ENCODE assay signal across 13 cellular contexts in the genomic region with DNA sequence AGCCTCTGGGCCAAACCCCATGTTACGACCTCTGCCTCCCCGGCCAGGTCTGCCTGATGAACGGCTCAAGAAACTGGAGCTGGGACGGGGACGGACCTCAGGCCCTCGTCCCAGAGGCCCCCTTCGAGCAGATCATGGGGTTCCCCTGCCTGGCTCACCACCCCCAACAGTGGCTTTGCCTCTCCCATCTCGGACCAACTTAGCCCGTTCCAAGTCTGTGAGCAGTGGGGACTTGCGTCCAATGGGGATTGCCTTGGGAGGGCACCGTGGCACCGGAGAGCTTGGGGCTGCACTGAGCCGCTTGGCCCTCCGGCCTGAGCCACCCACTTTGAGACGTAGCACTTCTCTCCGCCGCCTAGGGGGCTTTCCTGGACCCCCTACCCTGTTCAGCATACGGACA. TPM values are rescaled to one million over a fixed set of nuclear protein-coding genes. Genes with fewer than 3 reads are reported as not detected.
A peak's percentile ranks its signal among the peaks of the same experiment; 100 is the strongest.
DNase-seq lines count a peak whose midpoint lies in the region; ATAC-seq and TF ChIP-seq lines count a peak whose summit lies in the region.
"Had no signal": no experiment of that assay in that cellular context is flagged by ENCODE, and none has a peak within 500 bp of the region (broad histone marks: within the 10 kb centered on the region; RNA-seq: fewer than 3 reads in every experiment).

No MANE protein-coding gene starts in this region.

- H2BK5ac ChIP-seq in mesenchymal stem cell (ENCODE audit: low read depth, low read length, poor library complexity, severe bottlenecking) = no peak overlapping the region

- 97% methylated on average over 18 of the region's 18 CpGs for WGBS in mesenchymal stem cell

- intact Hi-C loops in activated CD8-positive, alpha-beta T cell treated with anti-CD3 and anti-CD28 coated beads for 36 hours (cut with micrococcal nuclease) = no loop called here

- H3K4me3 Mint-ChIP-seq in stimulated activated naive CD8-positive, alpha-beta T cell treated with anti-CD3 and anti-CD28 coated beads, Interleukin-15, Interleukin-2, amounts not matched to agents 100 ng/mL and 50 ng/mL, for 24 hours = peak overlapping the region; percentile 52
- H3K4me3 Mint-ChIP-seq in activated CD8-positive, alpha-beta T cell treated with anti-CD3 and anti-CD28 coated beads for 36 hours = peak overlapping the region; percentile 80

- no peaks in the 10 kb centered on the region for H3K9me3 Mint-ChIP-seq in stimulated activated naive CD8-positive, alpha-beta T cell treated with anti-CD3 and anti-CD28 coated beads, Interleukin-15, Interleukin-2, amounts not matched to agents 100 ng/mL and 50 ng/mL, for 24 hours
- no peaks in the 10 kb centered on the region for H3K9me3 Mint-ChIP-seq in activated CD8-positive, alpha-beta T cell treated with anti-CD3 and anti-CD28 coated beads for 36 hours

- POLR2A ChIA-PET in activated CD8-positive, alpha-beta T cell treated with anti-CD3 and anti-CD28 coated beads for 36 hours (lab: Charles Lee) = interaction anchor here (1.0 to 1.3 kb wide), 3 partner anchors 16 to 41 kb away, joined by 3 to 5 read pairs (median 5); a partner anchor contains a TSS

- H3K9me3 ChIP-seq in mesenchymal stem cell (ENCODE audit: control insufficient read depth, low read length) = no peaks in the 10 kb centered on the region
- H3K9me3 ChIP-seq: mucosa of descending colon had no signal

- no peak overlapping the region for H2BK120ac ChIP-seq in mesenchymal stem cell (ENCODE audit: low read depth, low read length)

- H4K8ac ChIP-seq in mesenchymal stem cell (ENCODE audit: low read length) = no peak overlapping the region

- no peak overlapping the region for H3K4me3 ChIP-seq in mesenchymal stem cell (ENCODE audit: insufficient read depth in 1 of 2, low read depth in 1 of 2, low read length in 2 of 2)
- H3K4me3 ChIP-seq: mucosa of descending colon had no signal

- H4K91ac ChIP-seq in mesenchymal stem cell (ENCODE audit: low read length) = peak overlapping the region; percentile 18

- H3K9ac ChIP-seq in mesenchymal stem cell (ENCODE audit: low read length) = peak overlapping the region; percentile 91

- H3K27ac Mint-ChIP-seq in stimulated activated naive CD8-positive, alpha-beta T cell treated with anti-CD3 and anti-CD28 coated beads, Interleukin-15, Interleukin-2, amounts not matched to agents 100 ng/mL and 50 ng/mL, for 24 hours = no peak overlapping the region
- H3K27ac Mint-ChIP-seq in activated CD8-positive, alpha-beta T cell treated with anti-CD3 and anti-CD28 coated beads for 36 hours = no peak overlapping the region

- peaks cover 37% of the 10 kb centered on the region for H3K79me1 ChIP-seq in mesenchymal stem cell (replicated peaks; ENCODE audit: low read length, poor library complexity, severe bottlenecking)

- no peak for DNase-seq in stimulated activated naive CD8-positive, alpha-beta T cell treated with anti-CD3 and anti-CD28 coated beads, Interleukin-15, Interleukin-2, amounts not matched to agents 100 U/mL and 50 U/mL, for 24 hours
- no peak for DNase-seq in activated CD8-positive, alpha-beta T cell treated with anti-CD3 and anti-CD28 coated beads for 36 hours
- DNase-seq in mesenchymal stem cell = no peak
- DNase-seq in GM19238 (ENCODE audit: insufficient read length, low spot score) = no peak
- DNase-seq in LoVo (ENCODE audit: low spot score) = no peak
- no peak for DNase-seq in mesenteric fat pad (ENCODE audit: low spot score)
- DNase-seq in A172 (ENCODE audit: low spot score) = no peak
- DNase-seq: activated CD8-positive, alpha-beta memory T cell treated with anti-CD3 and anti-CD28 coated beads, Interleukin-2, amount 50 U/mL, for 48 hours; erythroblast; mucosa of descending colon; NCI-H2029 treated with DMSO at 0.1 percent for 48 hours; NK-92 treated with Interleukin-12 subunit alpha and Interleukin-12 subunit beta, amount 100 ng/mL, for 24 hours had no signal

- no peaks in the 10 kb centered on the region for H3K27me3 ChIP-seq in mesenchymal stem cell (ENCODE audit: control insufficient read depth in 1 of 2, insufficient read depth in 1 of 2, low read length in 2 of 2)

- peaks cover 23% of the 10 kb centered on the region for H3K4me1 ChIP-seq in mesenchymal stem cell (ENCODE audit: control insufficient read depth, insufficient read depth, low read depth, low read length)

- H2AK5ac ChIP-seq in mesenchymal stem cell (ENCODE audit: low read length, severe bottlenecking) = no peak overlapping the region

- H3K23ac ChIP-seq in mesenchymal stem cell (ENCODE audit: low read length in 2 of 2) = no peak overlapping the region

- H3K27ac ChIP-seq in mesenchymal stem cell (ENCODE audit: low read length, poor library complexity, severe bottlenecking) = no peak overlapping the region

- no peak overlapping the region for H2BK12ac ChIP-seq in mesenchymal stem cell (ENCODE audit: low read length in 2 of 2)

- peaks cover 49 to 63% of the 10 kb centered on the region in 2 experiments for H3K36me3 ChIP-seq in mesenchymal stem cell (ENCODE audit: control insufficient read depth in 1 of 2, insufficient read depth in 2 of 2, low read depth in 1 of 2, low read length in 2 of 2)

- no peaks in the 10 kb centered on the region for H3K27me3 Mint-ChIP-seq in stimulated activated naive CD8-positive, alpha-beta T cell treated with anti-CD3 and anti-CD28 coated beads, Interleukin-15, Interleukin-2, amounts not matched to agents 100 ng/mL and 50 ng/mL, for 24 hours
- H3K27me3 Mint-ChIP-seq in activated CD8-positive, alpha-beta T cell treated with anti-CD3 and anti-CD28 coated beads for 36 hours = no peaks in the 10 kb centered on the region

- no peak overlapping the region for H3K18ac ChIP-seq in mesenchymal stem cell (ENCODE audit: low read depth in 1 of 2, low read length in 2 of 2)

- no peak for ATAC-seq in stimulated activated naive CD8-positive, alpha-beta T cell treated with anti-CD3 and anti-CD28 coated beads, Interleukin-15, Interleukin-2, amounts not matched to agents 100 U/mL and 50 U/mL, for 24 hours
- ATAC-seq in activated CD8-positive, alpha-beta T cell treated with anti-CD3 and anti-CD28 coated beads for 36 hours = no peak
- ATAC-seq: mucosa of descending colon had no signal

- H2AFZ ChIP-seq in mesenchymal stem cell (ENCODE audit: low read depth, low read length) = no peak overlapping the region

- no peak overlapping the region for H3K4me2 ChIP-seq in mesenchymal stem cell (ENCODE audit: low read length, poor library complexity, severe bottlenecking)

- H3K4ac ChIP-seq in mesenchymal stem cell (ENCODE audit: low read depth in 1 of 2, low read length in 2 of 2) = no peak overlapping the region

- TF ChIP-seq CTCF in activated CD8-positive, alpha-beta T cell treated with anti-CD3 and anti-CD28 coated beads for 36 hours (IDR thresholded peaks at IDR 0.05) = no peak

- CTCF ChIA-PET in activated CD8-positive, alpha-beta T cell treated with anti-CD3 and anti-CD28 coated beads for 36 hours (lab: Charles Lee) = interaction anchor here (1.8 kb wide), 1 partner anchor 66 kb away, joined by 7 read pairs; a partner anchor contains a TSS

- H3K14ac ChIP-seq in mesenchymal stem cell (ENCODE audit: low read length in 2 of 2) = no peak overlapping the region

- H2BK15ac ChIP-seq in mesenchymal stem cell (ENCODE audit: low read depth, poor library complexity, severe bottlenecking) = no peak overlapping the region

- H3K36me3 Mint-ChIP-seq in stimulated activated naive CD8-positive, alpha-beta T cell treated with anti-CD3 and anti-CD28 coated beads, Interleukin-15, Interleukin-2, amounts not matched to agents 100 ng/mL and 50 ng/mL, for 24 hours (ENCODE audit: low read depth) = peaks cover 51% of the 10 kb centered on the region
- peaks cover 30% of the 10 kb centered on the region for H3K36me3 Mint-ChIP-seq in activated CD8-positive, alpha-beta T cell treated with anti-CD3 and anti-CD28 coated beads for 36 hours (ENCODE audit: low read depth)

- peaks cover 57% of the 10 kb centered on the region for H3K4me1 Mint-ChIP-seq in stimulated activated naive CD8-positive, alpha-beta T cell treated with anti-CD3 and anti-CD28 coated beads, Interleukin-15, Interleukin-2, amounts not matched to agents 100 ng/mL and 50 ng/mL, for 24 hours (ENCODE audit: low read depth)
- H3K4me1 Mint-ChIP-seq in activated CD8-positive, alpha-beta T cell treated with anti-CD3 and anti-CD28 coated beads for 36 hours (ENCODE audit: low read depth) = peaks cover 61% of the 10 kb centered on the region

RNA-seq across cellular contexts. Expression of a gene that starts 1.5 kb away (rescaled TPM):
- 10 to 100 TPM; 24.4 to 26.7 TPM for total RNA-seq in activated CD8-positive, alpha-beta T cell treated with anti-CD3 and anti-CD28 coated beads for 36 hours
- polyA plus RNA-seq in mesenchymal stem cell (2013, experiment 1 of 2) = 13.9 TPM
- polyA plus RNA-seq in mesenchymal stem cell (2013, experiment 2 of 2) = 14.1 TPM
- total RNA-seq in mesenteric fat pad = 16.5 TPM
- total RNA-seq in A172 (2014; rRNA removed; shearing (Covaris generic)) = 5.2 and 5.7 TPM in 2 replicates

RNA-seq across cellular contexts. Expression of a gene that starts 5.5 kb away (rescaled TPM):
- 10 to 100 TPM; 24.4 to 24.9 TPM for total RNA-seq in activated CD8-positive, alpha-beta T cell treated with anti-CD3 and anti-CD28 coated beads for 36 hours
- 9.8 TPM for polyA plus RNA-seq in mesenchymal stem cell (2013, experiment 1 of 2)
- 8.2 TPM for polyA plus RNA-seq in mesenchymal stem cell (2013, experiment 2 of 2)
- 19.4 TPM for total RNA-seq in mesenteric fat pad
- total RNA-seq in A172 (2014; rRNA removed; shearing (Covaris generic)) = 37.1 and 39.9 TPM in 2 replicates

RNA-seq across cellular contexts. Expression of a gene that starts 7.0 kb away (rescaled TPM):
- total RNA-seq in activated CD8-positive, alpha-beta T cell treated with anti-CD3 and anti-CD28 coated beads for 36 hours = 10 to 100 TPM; 81.2 to 84.1 TPM
- polyA plus RNA-seq in mesenchymal stem cell (2013, experiment 1 of 2) = 107 TPM
- 103 TPM for polyA plus RNA-seq in mesenchymal stem cell (2013, experiment 2 of 2)
- total RNA-seq in mesenteric fat pad = 75.5 TPM
- total RNA-seq in A172 (2014; rRNA removed; shearing (Covaris generic)) = 95.7 and 128 TPM in 2 replicates

RNA-seq across cellular contexts. Expression of a gene that starts 16.5 kb away (rescaled TPM):
- total RNA-seq in activated CD8-positive, alpha-beta T cell treated with anti-CD3 and anti-CD28 coated beads for 36 hours = 10 to 100 TPM; 39.9 to 40.8 TPM
- polyA plus RNA-seq in mesenchymal stem cell (2013, experiment 1 of 2) = 34.5 TPM
- polyA plus RNA-seq in mesenchymal stem cell (2013, experiment 2 of 2) = 34.5 TPM
- total RNA-seq in mesenteric fat pad = 32.1 TPM
- total RNA-seq in A172 (2014; rRNA removed; shearing (Covaris generic)) = 59.5 and 61.1 TPM in 2 replicates

RNA-seq across cellular contexts. Expression of a gene that starts 28.3 kb away (rescaled TPM):
- 10 to 100 TPM; 30.4 to 37.0 TPM for total RNA-seq in activated CD8-positive, alpha-beta T cell treated with anti-CD3 and anti-CD28 coated beads for 36 hours
- 23.9 TPM for polyA plus RNA-seq in mesenchymal stem cell (2013, experiment 1 of 2)
- 25.8 TPM for polyA plus RNA-seq in mesenchymal stem cell (2013, experiment 2 of 2)
- total RNA-seq in mesenteric fat pad = 61.9 TPM
- total RNA-seq in A172 (2014; rRNA removed; shearing (Covaris generic)) = 37.8 and 40.1 TPM in 2 replicates
